In the genomic region with DNA sequence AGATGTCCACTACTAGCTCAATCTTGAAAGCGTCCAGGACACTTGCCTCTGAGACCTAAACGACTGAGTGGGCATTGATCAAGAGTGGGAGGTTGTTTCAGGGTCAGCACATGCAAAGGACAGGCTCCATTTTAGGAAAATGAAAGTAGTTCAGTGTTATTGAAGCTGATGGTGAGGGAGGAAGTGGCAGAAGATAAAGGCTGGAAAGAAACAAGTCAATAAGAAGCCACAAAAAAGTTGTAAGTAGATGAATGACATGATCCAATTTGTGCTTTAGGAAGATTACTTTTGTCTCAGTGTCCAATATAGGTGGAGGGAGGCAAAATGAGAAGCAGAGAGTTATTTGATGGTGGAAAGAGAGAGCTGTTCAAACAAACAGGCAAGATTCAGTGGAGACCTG, we compare ENCODE assay signal across 16 cellular contexts. TPM values are rescaled to one million over a fixed set of nuclear protein-coding genes. Genes with fewer than 3 reads are reported as not detected.
A peak's percentile ranks its signal among the peaks of the same experiment; 100 is the strongest.
DNase-seq lines count a peak whose midpoint lies in the region; ATAC-seq, FAIRE-seq and TF ChIP-seq lines count a peak whose summit lies in the region.
"Had no signal": no experiment of that assay in that cellular context is flagged by ENCODE, and none has a peak within 500 bp of the region (broad histone marks: within the 10 kb centered on the region; RNA-seq: fewer than 3 reads in every experiment).

No MANE protein-coding gene starts in this region.

- intact Hi-C loops in CD4-positive, alpha-beta memory T cell (cut with micrococcal nuclease) = no loop called here

- H3K27me3 Mint-ChIP-seq in CD4-positive, alpha-beta memory T cell = no peaks in the 10 kb centered on the region

- H4K20me1 ChIP-seq in MM.1S (ENCODE audit: insufficient read depth, low read length) = no peaks in the 10 kb centered on the region

- no peaks in the 10 kb centered on the region for H3K9me3 ChIP-seq in CD4-positive, alpha-beta memory T cell (ENCODE audit: control insufficient read depth in 1 of 2, low read length in 2 of 2)
- H3K9me3 ChIP-seq in MM.1S (replicated peaks; ENCODE audit: insufficient read depth, low read length) = no peaks in the 10 kb centered on the region
- H3K9me3 ChIP-seq: BE2C, Peyer's patch, right atrium auricular region had no signal

- peak; percentile 49 for FAIRE-seq in GM19239 (lab: Jason Lieb, UNC)

- no peak overlapping the region for H3K27ac ChIP-seq in CD4-positive, alpha-beta memory T cell (ENCODE audit: low read depth, low read length)
- H3K27ac ChIP-seq in MM.1S (ENCODE audit: low read length) = no peak overlapping the region
- H3K27ac ChIP-seq: Peyer's patch, right atrium auricular region had no signal

- no peaks in the 10 kb centered on the region for H3K27me3 ChIP-seq in CD4-positive, alpha-beta memory T cell (ENCODE audit: insufficient read depth, low read length)
- no peaks in the 10 kb centered on the region for H3K27me3 ChIP-seq in MM.1S (replicated peaks; ENCODE audit: insufficient read depth, low read length)
- H3K27me3 ChIP-seq: BE2C, Peyer's patch, right atrium auricular region had no signal

- peak overlapping the region; percentile 36 to 88 (median 78) for H3K4me3 Mint-ChIP-seq in CD4-positive, alpha-beta memory T cell
- H3K4me3 Mint-ChIP-seq: brain, nephron had no signal

- H3K36me3 ChIP-seq in CD4-positive, alpha-beta memory T cell (ENCODE audit: insufficient read depth, low read length) = no peaks in the 10 kb centered on the region
- H3K36me3 ChIP-seq in MM.1S (replicated peaks; ENCODE audit: insufficient read depth, low read length) = no peaks in the 10 kb centered on the region
- H3K36me3 ChIP-seq: BE2C, Peyer's patch, right atrium auricular region had no signal

- H3K9me2 ChIP-seq in MM.1S (replicated peaks; ENCODE audit: insufficient read depth, low read length) = no peaks in the 10 kb centered on the region

- peak overlapping the region; percentile 38 to 97 (median 89) for H3K27ac Mint-ChIP-seq in CD4-positive, alpha-beta memory T cell
- H3K27ac Mint-ChIP-seq: brain, nephron had no signal

- no peaks in the 10 kb centered on the region for H3F3A ChIP-seq in MM.1S (ENCODE audit: insufficient read depth, low read length)

- no peaks in the 10 kb centered on the region for H3K79me2 ChIP-seq in MM.1S (ENCODE audit: low read length)

- POLR2A ChIA-PET in CD4-positive, alpha-beta memory T cell (lab: Charles Lee; ENCODE audit: partially characterized antibody) = interaction anchor here (1.0 to 2.4 kb wide), 7 partner anchors 10 to 75 kb away, joined by 3 to 18 read pairs (median 8); a partner anchor contains a TSS

- peaks cover 74% of the 10 kb centered on the region for H3K4me1 ChIP-seq in CD4-positive, alpha-beta memory T cell (ENCODE audit: insufficient read depth, low read length)
- no peaks in the 10 kb centered on the region for H3K4me1 ChIP-seq in MM.1S (ENCODE audit: low read length)
- H3K4me1 ChIP-seq: right atrium auricular region had no signal

- CTCF ChIA-PET in CD4-positive, alpha-beta memory T cell (lab: Charles Lee; ENCODE audit: partially characterized antibody) = interaction anchor here (0.9 to 1.9 kb wide), 5 partner anchors 9 to 142 kb away, joined by 3 to 9 read pairs (median 4); no protein-coding TSS in a partner anchor

- peak overlapping the region; percentile 4 to 15 for H3K4me3 ChIP-seq in CD4-positive, alpha-beta memory T cell (ENCODE audit: low read length in 2 of 2)
- no peak overlapping the region for H3K4me3 ChIP-seq in MM.1S (ENCODE audit: low read length)
- H3K4me3 ChIP-seq: Peyer's patch, right atrium auricular region had no signal

- H2AFZ ChIP-seq in MM.1S (ENCODE audit: low read length) = no peak overlapping the region

- 0 out of 2 replicates have a peak overlapping the region, but pooled peaks have one; percentile 10 for H3K4me2 ChIP-seq in MM.1S (ENCODE audit: low read depth, low read length)

- peak in 4 of 5 donors; percentile 28 to 52 (median 31) for DNase-seq in CD4-positive, alpha-beta memory T cell
- DNase-seq in GM19239 (ENCODE audit: insufficient read length, low spot score) (no peak), MM.1S (no peak), NCI-H2029 treated with DMSO at 0.1 percent for 48 hours (lab: John Stamatoyannopoulos, UW) (no peak)
- peak; percentile 31 for DNase-seq in central memory CD4-positive, alpha-beta T cell
- DNase-seq in stimulated activated CD4-positive, alpha-beta T cell treated with anti-CD3 and anti-CD28 coated beads, Interleukin-2, amount 100 ng/mL, for 24 hours = no peak
- DNase-seq in effector CD8-positive, alpha-beta T cell (lab: John Stamatoyannopoulos, UW) = no peak
- DNase-seq: BE2C, glutamatergic neuron, NCI-H1092, NCI-H226, Peyer's patch had no signal

- H3K9me3 Mint-ChIP-seq in CD4-positive, alpha-beta memory T cell = peaks cover 0 to 3% (median 0%) of the 10 kb centered on the region in 8 donors
- H3K9me3 Mint-ChIP-seq: brain, nephron had no signal

- no peak for ATAC-seq in GM21390 (IDR thresholded peaks at IDR 0.05; ENCODE audit: unreplicated experiment)

- H3K36me3 Mint-ChIP-seq in CD4-positive, alpha-beta memory T cell = peaks cover 0 to 3% of the 10 kb centered on the region in 2 donors
- H3K36me3 Mint-ChIP-seq: brain had no signal

- H3K9ac ChIP-seq in MM.1S (ENCODE audit: low read length) = no peak overlapping the region

- no peak for TF ChIP-seq CTCF in MM.1S (IDR thresholded peaks at IDR 0.05; ENCODE audit: low read length)

- peaks cover 58 to 89% (median 77%) of the 10 kb centered on the region in 4 donors for H3K4me1 Mint-ChIP-seq in CD4-positive, alpha-beta memory T cell
- H3K4me1 Mint-ChIP-seq: brain, nephron had no signal

RNA-seq across cellular contexts. Expression of a gene that starts 22.0 kb away (rescaled TPM):
- total RNA-seq in CD4-positive, alpha-beta memory T cell = 10 to 100 TPM; 14.2 to 15.5 TPM
- 10 to 100 TPM; 26.0 to 35.0 TPM for polyA plus RNA-seq in CD4-positive, alpha-beta memory T cell

RNA-seq across cellular contexts. Expression of a gene that starts 33.9 kb away (rescaled TPM):
- 10 to 100 TPM; 26.6 to 28.7 TPM for total RNA-seq in CD4-positive, alpha-beta memory T cell
- polyA plus RNA-seq in CD4-positive, alpha-beta memory T cell = 10 to 100 TPM; 23.4 to 27.9 TPM

Comparison
In these comparisons a context has a peak if more than half of its experiments do, and no peak if none do; other contexts are left out.
1. DNase-seq: peak in CD4-positive, alpha-beta memory T cell (4 of 5) and central memory CD4-positive, alpha-beta T cell (single experiment); none in GM19239 (single experiment), MM.1S (single experiment), stimulated activated CD4-positive, alpha-beta T cell treated with anti-CD3 and anti-CD28 coated beads, Interleukin-2, amount 100 ng/mL, for 24 hours (0 of 2), NCI-H2029 treated with DMSO at 0.1 percent for 48 hours (single experiment) and effector CD8-positive, alpha-beta T cell (single experiment).